Comparison of ENCODE assay signal across 43 cellular contexts in the genomic region with DNA sequence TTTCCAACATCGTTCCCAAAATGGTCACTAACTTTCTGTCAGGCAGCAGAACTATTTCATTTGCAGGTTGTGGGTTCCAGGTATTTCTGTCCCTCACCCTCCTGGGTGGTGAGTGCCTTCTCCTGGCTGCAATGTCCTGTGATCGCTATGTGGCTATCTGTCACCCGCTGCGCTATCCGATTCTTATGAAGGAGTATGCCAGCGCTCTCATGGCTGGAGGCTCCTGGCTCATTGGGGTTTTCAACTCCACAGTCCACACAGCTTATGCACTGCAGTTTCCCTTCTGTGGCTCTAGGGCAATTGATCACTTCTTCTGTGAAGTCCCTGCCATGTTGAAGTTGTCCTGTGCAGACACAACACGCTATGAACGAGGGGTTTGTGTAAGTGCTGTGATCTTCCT. TPM values are rescaled to one million over a fixed set of nuclear protein-coding genes. Genes with fewer than 3 reads are reported as not detected.
"Had no signal": no experiment of that assay in that cellular context is flagged by ENCODE, and none has a peak within 500 bp of the region (broad histone marks: within the 10 kb centered on the region; RNA-seq: fewer than 3 reads in every experiment).

No MANE protein-coding gene starts in this region.

- H3K27me3 ChIP-seq: adrenal gland, body of pancreas, brain microvascular endothelial cell, breast epithelium, cardiac muscle cell had no signal

- FAIRE-seq: astrocyte, bronchial epithelial cell, colon had no signal

- H3K27ac ChIP-seq: adrenal gland, ascending aorta, body of pancreas, brain microvascular endothelial cell, breast epithelium, cardiac muscle cell had no signal

- H3K4me1 ChIP-seq: adrenal gland, ascending aorta, body of pancreas, breast epithelium had no signal

- H3K4me3 Mint-ChIP-seq: activated naive CD4-positive, alpha-beta T cell treated with anti-CD3 and anti-CD28 coated beads for 36 hours; activated naive CD4-positive, alpha-beta T cell treated with anti-CD3 and anti-CD28 coated beads, Interleukin-2, amount 10 ng/mL, durations not matched to agents 7 days and 5 days; activated naive CD4-positive, alpha-beta T cell treated with anti-CD3 and anti-CD28 coated beads, Interleukin-2, amount 50 U/mL, for 24 hours; activated naive CD8-positive, alpha-beta T cell; activated naive CD8-positive, alpha-beta T cell treated with anti-CD3 and anti-CD28 coated beads for 36 hours; activated naive CD8-positive, alpha-beta T cell treated with anti-CD3 and anti-CD28 coated beads, Interleukin-2, amount 10 ng/mL, durations not matched to agents 7 days and 5 days; activated naive CD8-positive, alpha-beta T cell treated with anti-CD3 and anti-CD28 coated beads, Interleukin-2, amount 50 U/mL, for 24 hours; activated T-cell treated with anti-CD3 and anti-CD28 coated beads, Interleukin-2, amount 50 U/mL, for 24 hours; activated T-cell treated with anti-CD3 and anti-CD28 coated beads, Interleukin-2, amount 50 U/mL, for 4 hours; activated T-cell treated with anti-CD3 and anti-CD28 coated beads, Interleukin-2, amount 50 U/mL, for 72 hours; activated T-helper 1 cell treated with anti-CD3 and anti-CD28 coated beads, Interleukin-12 subunit alpha, Interleukin-12 subunit beta, Interleukin-2, Interleukin-4 antibody, amounts not matched to agents 30 ng/mL and 10 ng/mL and 1 ng/mL, durations not matched to agents 14 hours and 24 hours and 36 hours; activated T-helper 17 cell treated with anti-CD3 and anti-CD28 coated beads, Interleukin-2, amount 50 U/mL, for 72 hours; brain; central memory CD8-positive, alpha-beta T cell had no signal

- H3K36me3 Mint-ChIP-seq: activated naive CD4-positive, alpha-beta T cell treated with anti-CD3 and anti-CD28 coated beads, Interleukin-2, amount 10 ng/mL, durations not matched to agents 7 days and 5 days; activated naive CD4-positive, alpha-beta T cell treated with anti-CD3 and anti-CD28 coated beads, Interleukin-2, amount 50 U/mL, for 24 hours; activated naive CD4-positive, alpha-beta T cell treated with anti-CD3 and anti-CD28 coated beads, Interleukin-2, amount 50 U/mL, for 72 hours; activated naive CD8-positive, alpha-beta T cell; activated naive CD8-positive, alpha-beta T cell treated with anti-CD3 and anti-CD28 coated beads, Interleukin-2, amount 10 ng/mL, durations not matched to agents 7 days and 5 days; brain had no signal

- H3K36me3 ChIP-seq: adrenal gland, ascending aorta, brain microvascular endothelial cell, breast epithelium, cardiac muscle cell had no signal

- H3K27ac Mint-ChIP-seq: activated naive CD4-positive, alpha-beta T cell treated with anti-CD3 and anti-CD28 coated beads for 36 hours; activated naive CD4-positive, alpha-beta T cell treated with anti-CD3 and anti-CD28 coated beads, Interleukin-2, amount 10 ng/mL, durations not matched to agents 7 days and 5 days; activated naive CD4-positive, alpha-beta T cell treated with anti-CD3 and anti-CD28 coated beads, Interleukin-2, amount 50 U/mL, for 24 hours; activated naive CD4-positive, alpha-beta T cell treated with anti-CD3 and anti-CD28 coated beads, Interleukin-2, amount 50 U/mL, for 72 hours; activated naive CD8-positive, alpha-beta T cell; activated naive CD8-positive, alpha-beta T cell treated with anti-CD3 and anti-CD28 coated beads for 36 hours; activated naive CD8-positive, alpha-beta T cell treated with anti-CD3 and anti-CD28 coated beads, Interleukin-2, amount 10 ng/mL, durations not matched to agents 7 days and 5 days; activated naive CD8-positive, alpha-beta T cell treated with anti-CD3 and anti-CD28 coated beads, Interleukin-2, amount 50 U/mL, for 24 hours; activated T-cell treated with anti-CD3 and anti-CD28 coated beads, Interleukin-2, amount 50 U/mL, for 24 hours; activated T-cell treated with anti-CD3 and anti-CD28 coated beads, Interleukin-2, amount 50 U/mL, for 72 hours; activated T-helper 1 cell treated with anti-CD3 and anti-CD28 coated beads, Interleukin-12 subunit alpha, Interleukin-12 subunit beta, Interleukin-2, Interleukin-4 antibody, amounts not matched to agents 30 ng/mL and 10 ng/mL and 1 ng/mL, durations not matched to agents 14 hours and 24 hours and 36 hours; activated T-helper 17 cell treated with anti-CD3 and anti-CD28 coated beads, Interleukin-2, amount 50 U/mL, for 72 hours; activated T-helper 2 cell treated with anti-CD3 and anti-CD28 coated beads, Interferon-gamma antibody, Interleukin-2, Interleukin-4, amounts not matched to agents 10 μg/mL and 5 μg/mL and 100 μg/mL, durations not matched to agents 14 hours and 24 hours and 36 hours; brain had no signal

- H3K27me3 Mint-ChIP-seq: activated naive CD8-positive, alpha-beta T cell treated with anti-CD3 and anti-CD28 coated beads for 36 hours; activated naive CD8-positive, alpha-beta T cell treated with anti-CD3 and anti-CD28 coated beads, Interleukin-2, amount 50 U/mL, for 24 hours; activated T-cell treated with anti-CD3 and anti-CD28 coated beads, Interleukin-2, amount 50 U/mL, for 24 hours; brain; central memory CD8-positive, alpha-beta T cell had no signal

- ATAC-seq: activated naive CD4-positive, alpha-beta T cell treated with anti-CD3 and anti-CD28 coated beads, Interleukin-2, amount 50 U/mL, for 72 hours; activated naive CD8-positive, alpha-beta T cell treated with anti-CD3 and anti-CD28 coated beads, Interleukin-2, amount 50 U/mL, for 24 hours; activated T-cell treated with anti-CD3 and anti-CD28 coated beads, Interleukin-2, amount 50 U/mL, for 4 hours; activated T-cell treated with anti-CD3 and anti-CD28 coated beads, Interleukin-2, amount 50 U/mL, for 72 hours; activated T-helper 17 cell treated with anti-CD3 and anti-CD28 coated beads, Interleukin-2, amount 50 U/mL, for 72 hours; body of pancreas had no signal

- DNase-seq: activated effector memory CD4-positive, alpha-beta T cell treated with anti-CD3 and anti-CD28 coated beads, Interleukin-2, amount 50 U/mL, for 16 hours; activated effector memory CD4-positive, alpha-beta T cell treated with Interleukin-2 at 50 U/mL for 16 hours; activated gamma-delta T cell; activated gamma-delta T cell treated with Interleukin-2 at 50 U/mL for 16 hours; activated naive CD4-positive, alpha-beta T cell; activated naive CD4-positive, alpha-beta T cell treated with anti-CD3 and anti-CD28 coated beads for 36 hours; activated naive CD4-positive, alpha-beta T cell treated with anti-CD3 and anti-CD28 coated beads, Interleukin-2, amount 10 ng/mL, durations not matched to agents 7 days and 5 days; activated naive CD4-positive, alpha-beta T cell treated with anti-CD3 and anti-CD28 coated beads, Interleukin-2, amount 50 U/mL, for 16 hours; activated naive CD4-positive, alpha-beta T cell treated with Interleukin-2 at 50 U/mL for 16 hours; activated naive CD8-positive, alpha-beta T cell treated with anti-CD3 and anti-CD28 coated beads for 36 hours; activated naive CD8-positive, alpha-beta T cell treated with anti-CD3 and anti-CD28 coated beads, Interleukin-2, amount 10 ng/mL, durations not matched to agents 7 days and 5 days; activated naive CD8-positive, alpha-beta T cell treated with anti-CD3 and anti-CD28 coated beads, Interleukin-2, amount 50 U/mL, for 24 hours; activated T-cell treated with anti-CD3 and anti-CD28 coated beads, Interleukin-2, amount 50 U/mL, for 24 hours; activated T-cell treated with anti-CD3 and anti-CD28 coated beads, Interleukin-2, amount 50 U/mL, for 4 hours; activated T-cell treated with anti-CD3 and anti-CD28 coated beads, Interleukin-2, amount 50 U/mL, for 48 hours; activated T-cell treated with anti-CD3 and anti-CD28 coated beads, Interleukin-2, amount 50 U/mL, for 72 hours; adrenal gland; amniotic stem cell; amygdala; anterior cingulate cortex; aorta; body of pancreas; brain microvascular endothelial cell; caudate nucleus; central memory CD4-positive, alpha-beta T cell; cerebellar nuclear complex had no signal

- H3K4me3 ChIP-seq: adrenal gland, ascending aorta, body of pancreas, breast epithelium, cardiac muscle cell had no signal

- H3K4me1 Mint-ChIP-seq: activated naive CD4-positive, alpha-beta T cell treated with anti-CD3 and anti-CD28 coated beads, Interleukin-2, amount 10 ng/mL, durations not matched to agents 7 days and 5 days; activated naive CD4-positive, alpha-beta T cell treated with anti-CD3 and anti-CD28 coated beads, Interleukin-2, amount 50 U/mL, for 24 hours; activated naive CD8-positive, alpha-beta T cell treated with anti-CD3 and anti-CD28 coated beads for 36 hours; activated naive CD8-positive, alpha-beta T cell treated with anti-CD3 and anti-CD28 coated beads, Interleukin-2, amount 10 ng/mL, durations not matched to agents 7 days and 5 days; activated naive CD8-positive, alpha-beta T cell treated with anti-CD3 and anti-CD28 coated beads, Interleukin-2, amount 50 U/mL, for 24 hours; activated T-helper 17 cell treated with anti-CD3 and anti-CD28 coated beads, Interleukin-2, amount 50 U/mL, for 72 hours; brain; central memory CD8-positive, alpha-beta T cell had no signal

- H3K9me3 Mint-ChIP-seq: activated naive CD4-positive, alpha-beta T cell treated with anti-CD3 and anti-CD28 coated beads, Interleukin-2, amount 50 U/mL, for 24 hours; activated naive CD8-positive, alpha-beta T cell treated with anti-CD3 and anti-CD28 coated beads, Interleukin-2, amount 10 ng/mL, durations not matched to agents 7 days and 5 days; activated T-helper 1 cell treated with anti-CD3 and anti-CD28 coated beads, Interleukin-12 subunit alpha, Interleukin-12 subunit beta, Interleukin-2, Interleukin-4 antibody, amounts not matched to agents 30 ng/mL and 10 ng/mL and 1 ng/mL, durations not matched to agents 14 hours and 24 hours and 36 hours; activated T-helper 17 cell treated with anti-CD3 and anti-CD28 coated beads, Interleukin-2, amount 50 U/mL, for 72 hours; activated T-helper 2 cell treated with anti-CD3 and anti-CD28 coated beads, Interferon-gamma antibody, Interleukin-2, Interleukin-4, amounts not matched to agents 10 μg/mL and 5 μg/mL and 100 μg/mL, durations not matched to agents 14 hours and 24 hours and 36 hours; central memory CD8-positive, alpha-beta T cell had no signal

- H3K9me3 ChIP-seq: adrenal gland, ascending aorta, body of pancreas had no signal

RNA-seq across cellular contexts. Expression of a gene that starts 9.3 kb away (rescaled TPM):
- total RNA-seq: activated naive CD4-positive, alpha-beta T cell treated with anti-CD3 and anti-CD28 coated beads for 36 hours; activated naive CD4-positive, alpha-beta T cell treated with anti-CD3 and anti-CD28 coated beads, Interleukin-2, amount 50 U/mL, for 72 hours; activated naive CD8-positive, alpha-beta T cell treated with anti-CD3 and anti-CD28 coated beads for 36 hours; activated naive CD8-positive, alpha-beta T cell treated with anti-CD3 and anti-CD28 coated beads, Interleukin-2, amount 10 ng/mL, durations not matched to agents 7 days and 5 days; activated T-cell treated with anti-CD3 and anti-CD28 coated beads, Interleukin-2, amount 50 U/mL, for 4 hours; activated T-cell treated with anti-CD3 and anti-CD28 coated beads, Interleukin-2, amount 50 U/mL, for 72 hours; activated T-helper 1 cell treated with anti-CD3 and anti-CD28 coated beads, Interleukin-12 subunit alpha, Interleukin-12 subunit beta, Interleukin-2, Interleukin-4 antibody, amounts not matched to agents 30 ng/mL and 10 ng/mL and 1 ng/mL, durations not matched to agents 14 hours and 24 hours and 36 hours; activated T-helper 17 cell treated with anti-CD3 and anti-CD28 coated beads, Interleukin-2, amount 50 U/mL, for 72 hours; activated T-helper 2 cell treated with anti-CD3 and anti-CD28 coated beads, Interferon-gamma antibody, Interleukin-2, Interleukin-4, amounts not matched to agents 10 μg/mL and 5 μg/mL and 100 μg/mL, durations not matched to agents 14 hours and 24 hours and 36 hours; adrenal gland; aorta; ascending aorta; astrocyte; body of pancreas; breast epithelium; bronchial epithelial cell; cardiac septum; chondrocyte had no signal
- polyA plus RNA-seq: adipose tissue, adrenal gland, aorta, cardiac muscle cell had no signal

RNA-seq across cellular contexts. Expression of a gene that starts 13.9 kb away (rescaled TPM):
- total RNA-seq: activated naive CD4-positive, alpha-beta T cell treated with anti-CD3 and anti-CD28 coated beads for 36 hours; activated naive CD4-positive, alpha-beta T cell treated with anti-CD3 and anti-CD28 coated beads, Interleukin-2, amount 50 U/mL, for 72 hours; activated naive CD8-positive, alpha-beta T cell treated with anti-CD3 and anti-CD28 coated beads for 36 hours; activated naive CD8-positive, alpha-beta T cell treated with anti-CD3 and anti-CD28 coated beads, Interleukin-2, amount 10 ng/mL, durations not matched to agents 7 days and 5 days; activated T-cell treated with anti-CD3 and anti-CD28 coated beads, Interleukin-2, amount 50 U/mL, for 4 hours; activated T-cell treated with anti-CD3 and anti-CD28 coated beads, Interleukin-2, amount 50 U/mL, for 72 hours; activated T-helper 1 cell treated with anti-CD3 and anti-CD28 coated beads, Interleukin-12 subunit alpha, Interleukin-12 subunit beta, Interleukin-2, Interleukin-4 antibody, amounts not matched to agents 30 ng/mL and 10 ng/mL and 1 ng/mL, durations not matched to agents 14 hours and 24 hours and 36 hours; activated T-helper 17 cell treated with anti-CD3 and anti-CD28 coated beads, Interleukin-2, amount 50 U/mL, for 72 hours; activated T-helper 2 cell treated with anti-CD3 and anti-CD28 coated beads, Interferon-gamma antibody, Interleukin-2, Interleukin-4, amounts not matched to agents 10 μg/mL and 5 μg/mL and 100 μg/mL, durations not matched to agents 14 hours and 24 hours and 36 hours; adrenal gland; aorta; ascending aorta; astrocyte; body of pancreas; breast epithelium; bronchial epithelial cell; cardiac muscle cell; cardiac septum; chondrocyte had no signal
- polyA plus RNA-seq: adipose tissue, adrenal gland, aorta, cardiac muscle cell had no signal

RNA-seq across cellular contexts. Expression of a gene that starts 14.7 kb away (rescaled TPM):
- total RNA-seq: activated naive CD8-positive, alpha-beta T cell treated with anti-CD3 and anti-CD28 coated beads for 36 hours; activated naive CD8-positive, alpha-beta T cell treated with anti-CD3 and anti-CD28 coated beads, Interleukin-2, amount 10 ng/mL, durations not matched to agents 7 days and 5 days; activated T-cell treated with anti-CD3 and anti-CD28 coated beads, Interleukin-2, amount 50 U/mL, for 4 hours; activated T-cell treated with anti-CD3 and anti-CD28 coated beads, Interleukin-2, amount 50 U/mL, for 72 hours; activated T-helper 17 cell treated with anti-CD3 and anti-CD28 coated beads, Interleukin-2, amount 50 U/mL, for 72 hours; adrenal gland; ascending aorta; astrocyte; body of pancreas; bronchial epithelial cell; cardiac muscle cell; cardiac septum; chondrocyte had no signal
- polyA plus RNA-seq: adipose tissue, adrenal gland, aorta, cardiac muscle cell had no signal

RNA-seq across cellular contexts. Expression of a gene that starts 31.0 kb away (rescaled TPM):
- total RNA-seq: activated naive CD4-positive, alpha-beta T cell treated with anti-CD3 and anti-CD28 coated beads for 36 hours; activated naive CD8-positive, alpha-beta T cell treated with anti-CD3 and anti-CD28 coated beads for 36 hours; activated naive CD8-positive, alpha-beta T cell treated with anti-CD3 and anti-CD28 coated beads, Interleukin-2, amount 10 ng/mL, durations not matched to agents 7 days and 5 days; activated T-cell treated with anti-CD3 and anti-CD28 coated beads, Interleukin-2, amount 50 U/mL, for 4 hours; activated T-helper 1 cell treated with anti-CD3 and anti-CD28 coated beads, Interleukin-12 subunit alpha, Interleukin-12 subunit beta, Interleukin-2, Interleukin-4 antibody, amounts not matched to agents 30 ng/mL and 10 ng/mL and 1 ng/mL, durations not matched to agents 14 hours and 24 hours and 36 hours; activated T-helper 2 cell treated with anti-CD3 and anti-CD28 coated beads, Interferon-gamma antibody, Interleukin-2, Interleukin-4, amounts not matched to agents 10 μg/mL and 5 μg/mL and 100 μg/mL, durations not matched to agents 14 hours and 24 hours and 36 hours; adrenal gland; aorta; ascending aorta; astrocyte; body of pancreas; bronchial epithelial cell; cardiac muscle cell; cardiac septum; chondrocyte had no signal
- polyA plus RNA-seq: adipose tissue, adrenal gland, aorta, cardiac muscle cell had no signal

RNA-seq across cellular contexts. Expression of a gene that starts 38.6 kb away (rescaled TPM):
- total RNA-seq: activated naive CD4-positive, alpha-beta T cell treated with anti-CD3 and anti-CD28 coated beads for 36 hours; activated naive CD4-positive, alpha-beta T cell treated with anti-CD3 and anti-CD28 coated beads, Interleukin-2, amount 50 U/mL, for 72 hours; activated naive CD8-positive, alpha-beta T cell treated with anti-CD3 and anti-CD28 coated beads for 36 hours; activated naive CD8-positive, alpha-beta T cell treated with anti-CD3 and anti-CD28 coated beads, Interleukin-2, amount 10 ng/mL, durations not matched to agents 7 days and 5 days; activated T-cell treated with anti-CD3 and anti-CD28 coated beads, Interleukin-2, amount 50 U/mL, for 4 hours; activated T-cell treated with anti-CD3 and anti-CD28 coated beads, Interleukin-2, amount 50 U/mL, for 72 hours; activated T-helper 1 cell treated with anti-CD3 and anti-CD28 coated beads, Interleukin-12 subunit alpha, Interleukin-12 subunit beta, Interleukin-2, Interleukin-4 antibody, amounts not matched to agents 30 ng/mL and 10 ng/mL and 1 ng/mL, durations not matched to agents 14 hours and 24 hours and 36 hours; activated T-helper 17 cell treated with anti-CD3 and anti-CD28 coated beads, Interleukin-2, amount 50 U/mL, for 72 hours; activated T-helper 2 cell treated with anti-CD3 and anti-CD28 coated beads, Interferon-gamma antibody, Interleukin-2, Interleukin-4, amounts not matched to agents 10 μg/mL and 5 μg/mL and 100 μg/mL, durations not matched to agents 14 hours and 24 hours and 36 hours; ascending aorta; bronchial epithelial cell; cardiac septum; chondrocyte had no signal
- polyA plus RNA-seq: aorta had no signal
